In genomic region chr22:19223617-19224016, GRCh38 we compare ENCODE assay signal across 24 cellular contexts.
"Had no signal": no experiment of that assay in that cellular context is flagged by ENCODE, and none has a peak within 500 bp of the region (broad histone marks: within the 10 kb centered on the region; RNA-seq: fewer than 3 reads in every experiment).

No MANE protein-coding gene starts in this region.

- H3K4me3 ChIP-seq: MG63, SJCRH30, SK-N-MC had no signal

- H3K27me3 ChIP-seq: MG63, SJCRH30 had no signal

- H3K4me1 ChIP-seq: SJCRH30 had no signal

- H3K9me3 ChIP-seq: MG63, SJCRH30 had no signal

- H3K4me2 ChIP-seq: KMS-11 had no signal

- DNase-seq: IMR-90; MG63; NCI-H1092; NCI-H1105 treated with DMSO at 0.1 percent for 48 hours; NCI-H1417 treated with DMSO at 0.1 percent for 48 hours; NCI-H146; NCI-H1694 treated with DMSO at 0.1 percent for 48 hours; NCI-H1930; NCI-H2081; NCI-H2107; NCI-H2171 treated with DMSO at 0.1 percent for 48 hours; NCI-H345; NCI-H446 treated with DMSO at 0.1 percent for 48 hours; NCI-H510A treated with DMSO at 0.1 percent for 48 hours; NCI-H526; NK-92 treated with Interleukin-12 subunit alpha and Interleukin-12 subunit beta, amount 100 ng/mL, for 24 hours; PC-3; SHP77 treated with DMSO at 0.1 percent for 48 hours; SJCRH30 had no signal

- H3K36me3 ChIP-seq: MG63 had no signal

- ATAC-seq: HepG2, Panc1, PC-3, Right ventricle myocardium inferior had no signal

- H3K9ac ChIP-seq: KMS-11 had no signal
